In genomic region chr3:69236808-69237707, GRCh38 we compare ENCODE assay signal across 11 cellular contexts.
DNase-seq lines count a peak whose midpoint lies in the region; ATAC-seq and TF ChIP-seq lines count a peak whose summit lies in the region.
"Had no signal": no experiment of that assay in that cellular context is flagged by ENCODE, and none has a peak within 500 bp of the region (broad histone marks: within the 10 kb centered on the region; RNA-seq: fewer than 3 reads in every experiment).

No MANE protein-coding gene starts in this region.

- intact Hi-C loops in esophagus squamous epithelium (cut with DNase I), result loop anchor here (10.0 kb wide), 1 partner anchor 62 kb away; no protein-coding TSS in a partner anchor

- peaks cover 18% of the 10 kb centered on the region for H3K4me1 Mint-ChIP-seq in T-helper 2 cell treated with Interferon-gamma antibody and Interleukin-4, amounts not matched to agents 5 μg/mL and 100 μg/mL, for 36 hours (ENCODE audit: low read depth)

- peak overlapping the region; percentile 18 to 59 (median 41) for H3K4me3 ChIP-seq in esophagus squamous epithelium
- no peak overlapping the region for H3K4me3 ChIP-seq in parathyroid adenoma (ENCODE audit: low read depth, low read length)
- H3K4me3 ChIP-seq in MG63, result no peak overlapping the region
- H3K4me3 ChIP-seq: HAP-1 had no signal

- no peak for TF ChIP-seq CTCF in esophagus squamous epithelium (IDR thresholded peaks at IDR 0.05)
- no peak for TF ChIP-seq CTCF in parathyroid adenoma (IDR thresholded peaks at IDR 0.05)

- no peak for ATAC-seq in GM18502 (IDR thresholded peaks at IDR 0.05; ENCODE audit: poor library complexity, unreplicated experiment)
- ATAC-seq: activated naive CD4-positive, alpha-beta T cell treated with anti-CD3 and anti-CD28 coated beads, Interleukin-2, amount 50 U/mL, for 72 hours had no signal

- H3K27ac ChIP-seq in esophagus squamous epithelium (peak overlapping the region; percentile 61 to 78 (median 74)), parathyroid adenoma (no peak overlapping the region)

- H3K9me3 ChIP-seq in ES-I3 (ENCODE audit: control insufficient read depth, insufficient read depth, low read length) (no peaks in the 10 kb centered on the region), esophagus squamous epithelium (no peaks in the 10 kb centered on the region), parathyroid adenoma (ENCODE audit: control insufficient read depth, low read length) (no peaks in the 10 kb centered on the region), MG63 (no peaks in the 10 kb centered on the region)
- H3K9me3 ChIP-seq: HAP-1 had no signal

- peak overlapping the region; percentile 76 for H3K27ac Mint-ChIP-seq in T-helper 2 cell treated with Interferon-gamma antibody and Interleukin-4, amounts not matched to agents 5 μg/mL and 100 μg/mL, for 36 hours
- H3K27ac Mint-ChIP-seq: activated naive CD4-positive, alpha-beta T cell treated with anti-CD3 and anti-CD28 coated beads, Interleukin-2, amount 50 U/mL, for 72 hours had no signal

- peak overlapping the region; percentile 73 for H3K4me3 Mint-ChIP-seq in T-helper 2 cell treated with Interferon-gamma antibody and Interleukin-4, amounts not matched to agents 5 μg/mL and 100 μg/mL, for 36 hours

- no peaks in the 10 kb centered on the region for H3K27me3 Mint-ChIP-seq in T-helper 2 cell treated with Interferon-gamma antibody and Interleukin-4, amounts not matched to agents 5 μg/mL and 100 μg/mL, for 36 hours (ENCODE audit: low read depth)

- H3K9ac ChIP-seq in ES-I3 (ENCODE audit: low read depth, low read length) (peak overlapping the region; percentile 15; the same call in 1 of the 2 replicates), parathyroid adenoma (no peak overlapping the region)

- H3K36me3 Mint-ChIP-seq in T-helper 2 cell treated with Interferon-gamma antibody and Interleukin-4, amounts not matched to agents 5 μg/mL and 100 μg/mL, for 36 hours (ENCODE audit: low read depth), result no peaks in the 10 kb centered on the region
- H3K36me3 Mint-ChIP-seq: activated naive CD4-positive, alpha-beta T cell treated with anti-CD3 and anti-CD28 coated beads, Interleukin-2, amount 50 U/mL, for 72 hours had no signal

- no peaks in the 10 kb centered on the region for H3K27me3 ChIP-seq in esophagus squamous epithelium
- H3K27me3 ChIP-seq in parathyroid adenoma (ENCODE audit: control insufficient read depth, insufficient read depth, low read length), result no peaks in the 10 kb centered on the region
- no peaks in the 10 kb centered on the region for H3K27me3 ChIP-seq in MG63

- no peaks in the 10 kb centered on the region for H3K9me3 Mint-ChIP-seq in T-helper 2 cell treated with Interferon-gamma antibody and Interleukin-4, amounts not matched to agents 5 μg/mL and 100 μg/mL, for 36 hours
- H3K9me3 Mint-ChIP-seq: activated naive CD4-positive, alpha-beta T cell treated with anti-CD3 and anti-CD28 coated beads, Interleukin-2, amount 50 U/mL, for 72 hours had no signal

- WGBS in esophagus squamous epithelium, 2 donors, result 41 to 56% methylated on average over 8 of the region's 8 CpGs

- no peak for DNase-seq in T-helper 2 cell treated with Interferon-gamma antibody and Interleukin-4, amounts not matched to agents 5 μg/mL and 100 μg/mL, for 36 hours (ENCODE audit: low spot score)
- DNase-seq in esophagus squamous epithelium (lab: John Stamatoyannopoulos, UW) (no peak), amniotic stem cell (lab: John Stamatoyannopoulos, UW) (no peak), NCI-H446 treated with DMSO at 0.1 percent for 48 hours (lab: John Stamatoyannopoulos, UW) (no peak), MG63 (no peak)
- DNase-seq: stimulated activated CD4-positive, alpha-beta T cell treated with anti-CD3 and anti-CD28 coated beads, Interleukin-4, amount 100 ng/mL, for 24 hours had no signal

- no peaks in the 10 kb centered on the region for H3K79me2 ChIP-seq in parathyroid adenoma

- peaks cover 41% of the 10 kb centered on the region for H3K4me1 ChIP-seq in ES-I3 (ENCODE audit: insufficient read depth, low read length)
- H3K4me1 ChIP-seq in esophagus squamous epithelium, result peaks cover 12 to 60% (median 22%) of the 10 kb centered on the region in 3 donors
- no peaks in the 10 kb centered on the region for H3K4me1 ChIP-seq in parathyroid adenoma

- peak overlapping the region; percentile 28 for H2AFZ ChIP-seq in parathyroid adenoma

- no peak overlapping the region for H3K4me2 ChIP-seq in parathyroid adenoma (ENCODE audit: low read length)

- H3K36me3 ChIP-seq in ES-I3 (ENCODE audit: insufficient read depth, low read length), result no peaks in the 10 kb centered on the region
- H3K36me3 ChIP-seq in esophagus squamous epithelium, result no peaks in the 10 kb centered on the region
- no peaks in the 10 kb centered on the region for H3K36me3 ChIP-seq in parathyroid adenoma (ENCODE audit: control insufficient read depth, insufficient read depth, low read length)
- H3K36me3 ChIP-seq in MG63, result no peaks in the 10 kb centered on the region
- H3K36me3 ChIP-seq: HAP-1 had no signal

- TF ChIP-seq POLR2A in esophagus squamous epithelium (IDR thresholded peaks at IDR 0.05), result no peak

Comparison
In these comparisons a context has a peak if more than half of its experiments do, and no peak if none do; other contexts are left out.
1. H3K4me3 ChIP-seq: peak in esophagus squamous epithelium (4 of 4); none in parathyroid adenoma (single experiment) and MG63 (single experiment).